15 cellular contexts compared by ENCODE assay signal in the genomic region with DNA sequence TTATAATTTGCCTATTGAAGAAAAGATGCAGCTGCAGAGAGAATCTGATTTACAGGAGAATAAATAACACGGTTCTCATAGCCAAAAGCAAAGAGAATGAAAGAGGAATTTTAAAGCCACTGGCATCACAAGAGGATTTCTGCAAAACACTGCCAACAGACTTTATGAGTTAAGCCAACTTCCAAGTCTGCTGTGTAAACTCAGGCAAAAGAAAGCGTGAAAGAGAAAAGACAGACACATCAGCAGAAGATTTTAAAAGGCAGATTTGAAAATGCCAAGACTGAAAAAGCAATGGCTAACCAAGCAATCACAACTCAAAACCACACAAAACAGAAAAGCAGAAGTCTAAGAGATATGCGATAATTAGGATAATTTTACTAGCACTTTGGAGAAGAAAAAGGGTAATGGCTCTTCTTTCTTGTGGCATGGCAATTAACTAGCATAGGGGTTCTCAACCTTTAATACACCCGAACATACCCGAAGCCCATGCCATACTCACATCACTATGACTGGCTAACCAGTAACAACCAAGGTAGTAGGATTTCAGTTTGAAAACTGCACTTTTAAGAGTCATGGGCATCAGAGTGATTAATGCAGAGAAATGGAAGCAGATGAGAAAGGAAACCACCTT. TPM values are rescaled to one million over a fixed set of nuclear protein-coding genes. Genes with fewer than 3 reads are reported as not detected.
DNase-seq lines count a peak whose midpoint lies in the region; ATAC-seq and TF ChIP-seq lines count a peak whose summit lies in the region.
"Had no signal": no experiment of that assay in that cellular context is flagged by ENCODE, and none has a peak within 500 bp of the region (broad histone marks: within the 10 kb centered on the region; RNA-seq: fewer than 3 reads in every experiment).

No MANE protein-coding gene starts in this region.

- DNase-seq in AML-193 (lab: John Stamatoyannopoulos, UW) (peak; percentile 39 to 57), DND-41 (no peak), T-cell (no peak), fibroblast of villous mesenchyme (ENCODE audit: low read depth) (peak; percentile 34), left colon (no peak), Caco-2 (no peak)
- DNase-seq: C1 segment of cervical spinal cord; effector CD8-positive, alpha-beta T cell; heart left ventricle; left ventricle myocardium inferior; NCI-H146; pancreas; stimulated activated naive CD4-positive, alpha-beta T cell had no signal

- H3K27me3 Mint-ChIP-seq in T-cell: no peaks in the 10 kb centered on the region
- H3K27me3 Mint-ChIP-seq in Caco-2 (ENCODE audit: insufficient read depth, unreplicated experiment): no peaks in the 10 kb centered on the region

- peaks cover 73% of the 10 kb centered on the region for H3K36me3 ChIP-seq in DND-41 (ENCODE audit: insufficient read depth, low read length)
- H3K36me3 ChIP-seq in Caco-2 (ENCODE audit: control insufficient read depth, insufficient read depth, low read length): peaks cover 4% of the 10 kb centered on the region; the same call in 1 of the 2 replicates

- peaks cover 63 to 71% (median 69%) of the 10 kb centered on the region in 3 donors for H3K4me1 Mint-ChIP-seq in T-cell
- H3K4me1 Mint-ChIP-seq in Caco-2 (ENCODE audit: low read depth, unreplicated experiment): no peaks in the 10 kb centered on the region

- H3K79me2 ChIP-seq in DND-41 (ENCODE audit: insufficient read depth, low read length): peaks cover 93% of the 10 kb centered on the region

- no peak overlapping the region for H3K4me3 ChIP-seq in DND-41 (ENCODE audit: low read depth in 1 of 2, low read length in 2 of 2)
- no peak overlapping the region for H3K4me3 ChIP-seq in fibroblast of villous mesenchyme (ENCODE audit: low read depth, low read length)
- no peak overlapping the region for H3K4me3 ChIP-seq in Caco-2 (ENCODE audit: low read depth, low read length)
- H3K4me3 ChIP-seq: heart left ventricle, left ventricle myocardium inferior, pancreas had no signal

- TF ChIP-seq CTCF in DND-41 (IDR thresholded peaks at IDR 0.05; ENCODE audit: borderline replicate concordance, extremely low read depth, low read length, poor library complexity, severe bottlenecking) (no peak), fibroblast of villous mesenchyme (IDR thresholded peaks at IDR 0.05; ENCODE audit: insufficient read depth, low read depth, low read length) (no peak), Caco-2 (IDR thresholded peaks at IDR 0.05; ENCODE audit: insufficient read depth in 1 of 2, low read depth in 1 of 2, low read length in 1 of 2, severe bottlenecking in 1 of 2, unreplicated experiment in 1 of 2) (no peak)

- peak overlapping the region; percentile 28 for H3K27ac ChIP-seq in DND-41 (ENCODE audit: low read length)
- H3K27ac ChIP-seq: heart left ventricle, left ventricle myocardium inferior, pancreas had no signal

- intact Hi-C loops in left colon (cut with DNase I, micrococcal nuclease): no loop called here
- intact Hi-C loops in Caco-2 (cut with micrococcal nuclease; ENCODE audit: unreplicated experiment): no loop called here

- peaks cover 54% of the 10 kb centered on the region for H3K4me1 ChIP-seq in DND-41 (ENCODE audit: insufficient read depth, low read length)
- H3K4me1 ChIP-seq in Caco-2: no peaks in the 10 kb centered on the region

- H3K27me3 ChIP-seq in DND-41 (ENCODE audit: insufficient read depth, low read length, poor library complexity) (no peaks in the 10 kb centered on the region), Caco-2 (replicated peaks; ENCODE audit: control insufficient read depth, insufficient read depth, low read length) (no peaks in the 10 kb centered on the region)
- H3K27me3 ChIP-seq: heart left ventricle, pancreas had no signal

- H3K4me2 ChIP-seq in DND-41 (ENCODE audit: insufficient read depth, low read length): peak overlapping the region; percentile 14; the same call in 1 of the 2 replicates

- BruUV-seq in Caco-2 (replicated peaks; lab: Mats Ljungman, UMichigan): no TSS peak

- H3K9ac ChIP-seq in DND-41 (ENCODE audit: low read depth, low read length): no peak overlapping the region; the same call in 1 of the 2 replicates

- no peaks in the 10 kb centered on the region for H3K9me3 Mint-ChIP-seq in T-cell
- H3K9me3 Mint-ChIP-seq in Caco-2 (ENCODE audit: unreplicated experiment): no peaks in the 10 kb centered on the region

- ATAC-seq in DND-41 (ENCODE audit: insufficient read depth, low read depth) (no peak), T-cell (replicated peaks in 1 of 4) (no peak), HG02884 (IDR thresholded peaks at IDR 0.05; ENCODE audit: unreplicated experiment) (no peak), left colon (no peak), SK-N-SH treated with all-trans-retinoic acid at 6 μM for 48 hours (no peak)
- ATAC-seq: heart left ventricle, pancreas had no signal

- H3K27ac Mint-ChIP-seq in T-cell (peak overlapping the region; percentile 46 to 58), Caco-2 (ENCODE audit: unreplicated experiment) (no peak overlapping the region)

- peaks cover 49% of the 10 kb centered on the region for H3K36me3 Mint-ChIP-seq in T-cell
- peaks cover 75% of the 10 kb centered on the region for H3K36me3 Mint-ChIP-seq in Caco-2 (ENCODE audit: insufficient read depth, unreplicated experiment)

- H3K9me3 ChIP-seq in DND-41 (ENCODE audit: insufficient read depth, low read length, severe bottlenecking) (no peaks in the 10 kb centered on the region), Caco-2 (no peaks in the 10 kb centered on the region)
- H3K9me3 ChIP-seq: heart left ventricle, left ventricle myocardium inferior, pancreas had no signal

- H2AFZ ChIP-seq in DND-41 (ENCODE audit: low read depth, low read length): no peak overlapping the region

- POLR2A ChIA-PET in T-cell (lab: Charles Lee) (no interaction called here), Caco-2 (lab: Charles Lee) (no interaction called here)

- no peak overlapping the region for H3K4me3 Mint-ChIP-seq in T-cell
- H3K4me3 Mint-ChIP-seq in Caco-2 (ENCODE audit: unreplicated experiment): no peak overlapping the region

- CTCF ChIA-PET in T-cell (lab: Charles Lee): no interaction called here
- CTCF ChIA-PET in Caco-2 (lab: Charles Lee): no interaction called here

- no peaks in the 10 kb centered on the region for H4K20me1 ChIP-seq in DND-41 (ENCODE audit: insufficient read depth, low read length)

TF ChIP-seq in SK-N-SH treated with all-trans-retinoic acid at 6 μM for 48 hours, 23 proteins besides CTCF, POLR2A, EP300 and RAD21:
- TF ChIP-seq SNAI2 (CRISPR knock-in tag; IDR thresholded peaks at IDR 0.05) (no peak), ZFP30 (CRISPR knock-in tag; IDR thresholded peaks at IDR 0.05) (no peak), POU6F1 (CRISPR knock-in tag; IDR thresholded peaks at IDR 0.05; ENCODE audit: borderline replicate concordance, low read depth) (no peak), CSRNP3 (CRISPR knock-in tag; IDR thresholded peaks at IDR 0.05) (no peak), BACH2 (CRISPR knock-in tag; IDR thresholded peaks at IDR 0.05; ENCODE audit: borderline replicate concordance) (no peak), ZNF8 (CRISPR knock-in tag; IDR thresholded peaks at IDR 0.05) (no peak)

RNA-seq across cellular contexts. Expression of gene DARS1, which starts 4.9 kb away (rescaled TPM):
- total RNA-seq in T-cell (10 to 100 TPM; 48.2 to 77.4 (median 69.4) TPM), fibroblast of villous mesenchyme (67.0 and 94.1 TPM in 2 replicates), left colon (10 to 100 TPM; 37.9 to 41.7 TPM), Caco-2 (2022) (90.9 and 94.9 TPM in 2 replicates)

Comparison
In these comparisons a context has a peak if more than half of its experiments do, and no peak if none do; other contexts are left out.
1. DNase-seq: peak in AML-193 (2 of 2) and fibroblast of villous mesenchyme (single experiment); none in DND-41 (single experiment), T-cell (0 of 34), left colon (0 of 2) and Caco-2 (0 of 2).